ENCODE assay signal across 11 cellular contexts in genomic region chr3:152480282-152480953, GRCh38.
A peak's percentile ranks its signal among the peaks of the same experiment; 100 is the strongest.
DNase-seq lines count a peak whose midpoint lies in the region; ATAC-seq and TF ChIP-seq lines count a peak whose summit lies in the region.
"Had no signal": no experiment of that assay in that cellular context is flagged by ENCODE, and none has a peak within 500 bp of the region (broad histone marks: within the 10 kb centered on the region; RNA-seq: fewer than 3 reads in every experiment).

No MANE protein-coding gene starts in this region.

- H3K27me3 Mint-ChIP-seq in stimulated activated memory B cell treated with anti-CD40 and anti-IgM and Interleukin-4, amounts not matched to agents 10 μg/mL and 1 μg/mL and 100 μg/mL, for 72 hours = no peaks in the 10 kb centered on the region

- H3K4me1 Mint-ChIP-seq in stimulated activated memory B cell treated with anti-CD40 and anti-IgM and Interleukin-4, amounts not matched to agents 10 μg/mL and 1 μg/mL and 100 μg/mL, for 72 hours = peaks cover 33% of the 10 kb centered on the region

- peak overlapping the region; percentile 40 for H3K4me3 Mint-ChIP-seq in stimulated activated memory B cell treated with anti-CD40 and anti-IgM and Interleukin-4, amounts not matched to agents 10 μg/mL and 1 μg/mL and 100 μg/mL, for 72 hours

- intact Hi-C loops in A673 (cut with micrococcal nuclease; ENCODE audit: unreplicated experiment) = no loop called here

- peak overlapping the region; percentile 85 for H3K27ac Mint-ChIP-seq in stimulated activated memory B cell treated with anti-CD40 and anti-IgM and Interleukin-4, amounts not matched to agents 10 μg/mL and 1 μg/mL and 100 μg/mL, for 72 hours

- no peaks in the 10 kb centered on the region for H3K36me3 ChIP-seq in A673 (ENCODE audit: insufficient read depth, low read length, poor library complexity, severe bottlenecking)

- no TSS peak for BruUV-seq in A673 (replicated peaks; lab: Mats Ljungman, UMichigan)

- POLR2A ChIA-PET in A673 (lab: Charles Lee; ENCODE audit: low non-redundant PET) = no interaction called here

- TF ChIP-seq CTCF in A673 (conservative IDR thresholded peaks at IDR 0.05; ENCODE audit: low read depth, low read length) = no peak

- H3K9me3 Mint-ChIP-seq in stimulated activated memory B cell treated with anti-CD40 and anti-IgM and Interleukin-4, amounts not matched to agents 10 μg/mL and 1 μg/mL and 100 μg/mL, for 72 hours = peaks cover 14% of the 10 kb centered on the region

- no peaks in the 10 kb centered on the region for H3K4me1 ChIP-seq in A673 (ENCODE audit: insufficient read depth, low read length, poor library complexity, severe bottlenecking)

- no peak overlapping the region for H3K4me3 ChIP-seq in A673 (ENCODE audit: low read depth, low read length, poor library complexity, severe bottlenecking)

- peak; percentile 84 for ATAC-seq in GM19043 (IDR thresholded peaks at IDR 0.05; ENCODE audit: low read depth, unreplicated experiment)
- ATAC-seq in HG02571 (IDR thresholded peaks at IDR 0.05; ENCODE audit: unreplicated experiment) = peak; percentile 87
- peak; percentile 87 for ATAC-seq in HG03342 (IDR thresholded peaks at IDR 0.05; ENCODE audit: unreplicated experiment)
- peak; percentile 86 for ATAC-seq in stimulated activated memory B cell treated with anti-CD40 and anti-IgM and Interleukin-4, amounts not matched to agents 10 μg/mL and 1 μg/mL and 100 μg/mL, for 72 hours
- no peak for ATAC-seq in esophagus mucosa
- ATAC-seq: right cardiac atrium had no signal

- no peak for DNase-seq in erythroblast (lab: John Stamatoyannopoulos, UW)
- DNase-seq in A673 (ENCODE audit: low spot score) = no peak
- DNase-seq: KG1, midbrain, NCI-H524 treated with DMSO at 0.1 percent for 48 hours, right cardiac atrium had no signal

- no peak for TF ChIP-seq POLR2A in erythroblast (IDR thresholded peaks at IDR 0.05; ENCODE audit: low read length)

- H3K9me3 ChIP-seq in A673 (ENCODE audit: low read depth, low read length, poor library complexity, severe bottlenecking) = peaks cover 17% of the 10 kb centered on the region

- H3K27ac ChIP-seq in A673 (ENCODE audit: low read depth, low read length, poor library complexity, severe bottlenecking) = no peak overlapping the region

- H3K36me3 Mint-ChIP-seq in stimulated activated memory B cell treated with anti-CD40 and anti-IgM and Interleukin-4, amounts not matched to agents 10 μg/mL and 1 μg/mL and 100 μg/mL, for 72 hours = peaks cover 41% of the 10 kb centered on the region

- no peaks in the 10 kb centered on the region for H3K27me3 ChIP-seq in A673 (replicated peaks; ENCODE audit: insufficient read depth, low read depth, low read length, poor library complexity)

- CTCF ChIA-PET in A673 (lab: Charles Lee) = no interaction called here
